ENCODE assay signal across 8 cellular contexts in the genomic region with DNA sequence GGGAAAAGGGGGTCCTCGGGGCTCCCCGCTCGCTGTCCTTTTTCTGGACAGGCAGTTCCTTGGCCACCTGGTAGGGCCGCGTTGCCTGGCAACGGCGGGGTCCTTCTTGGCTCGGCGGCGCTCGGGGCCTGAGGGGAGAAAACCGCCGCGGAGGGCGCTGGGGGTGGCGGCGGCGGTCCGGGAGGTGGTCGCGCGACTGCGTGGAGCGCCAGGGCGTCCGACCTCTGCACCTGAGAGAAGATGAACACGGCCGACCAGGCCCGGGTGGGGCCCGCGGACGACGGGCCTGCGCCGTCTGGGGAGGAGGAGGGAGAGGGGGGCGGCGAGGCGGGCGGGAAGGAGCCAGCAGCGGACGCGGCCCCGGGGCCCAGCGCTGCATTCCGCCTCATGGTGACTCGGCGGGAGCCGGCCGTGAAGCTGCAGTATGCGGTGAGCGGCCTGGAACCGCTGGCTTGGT. TPM values are rescaled to one million over a fixed set of nuclear protein-coding genes. Genes with fewer than 3 reads are reported as not detected.
DNase-seq lines count a peak whose midpoint lies in the region; ATAC-seq and TF ChIP-seq lines count a peak whose summit lies in the region.

GTF3C4 (plus strand) TSS at position 106 of the 457 bp plus-strand sequence; CDS start at position 241, 135 bp downstream.

- ATAC-seq in HG02970 (IDR thresholded peaks at IDR 0.05; ENCODE audit: low FRiP score, unreplicated experiment) (peak; percentile 68), left lung (peak; percentile 91)

- H3K4me1 ChIP-seq in left lung, result peaks cover 20 to 57% of the 10 kb centered on the region in 2 donors

- DNase-seq in NCI-H1694 (lab: John Stamatoyannopoulos, UW), result peak; percentile 28
- DNase-seq in NCI-H1694 treated with DMSO at 0.1 percent for 48 hours (lab: John Stamatoyannopoulos, UW), result no peak
- DNase-seq in NCI-H226, result peak; percentile 62
- peak; percentile 88 for DNase-seq in activated CD4-positive, CD25-positive, alpha-beta regulatory T cell treated with anti-CD3 and anti-CD28 coated beads, Interleukin-2, amount 50 U/mL, for 72 hours
- peak; percentile 87 to 95 for DNase-seq in left lung
- peak; percentile 84 to 86 for DNase-seq in stimulated activated CD4-positive, alpha-beta T cell treated with anti-CD3 and anti-CD28 coated beads, Interleukin-2, amount 100 ng/mL, for 48 hours

- H3K9me3 ChIP-seq in left lung, result no peaks in the 10 kb centered on the region

- peak within 1 kb of the TSS; percentile 98 for H3K27ac ChIP-seq in cingulate gyrus (ENCODE audit: low read depth, low read length)
- H3K27ac ChIP-seq in left lung, result peak within 1 kb of the TSS; percentile 90 to 95

- no peaks in the 10 kb centered on the region for H3K27me3 ChIP-seq in left lung

- peak within 1 kb of the TSS; percentile 83 to 93 for H3K4me3 ChIP-seq in left lung

- intact Hi-C loops in left lung (cut with DNase I), result no loop called here

- no peaks in the 10 kb centered on the region for H3K36me3 ChIP-seq in left lung

- no peak for TF ChIP-seq CTCF in left lung (IDR thresholded peaks at IDR 0.05)

RNA-seq across cellular contexts. Expression of gene GTF3C4, which starts in this region (rescaled TPM):
- 10 to 100 TPM; 13.1 to 14.1 TPM for total RNA-seq in left lung
